Comparison of ENCODE assay signal across 15 cellular contexts in the genomic region with DNA sequence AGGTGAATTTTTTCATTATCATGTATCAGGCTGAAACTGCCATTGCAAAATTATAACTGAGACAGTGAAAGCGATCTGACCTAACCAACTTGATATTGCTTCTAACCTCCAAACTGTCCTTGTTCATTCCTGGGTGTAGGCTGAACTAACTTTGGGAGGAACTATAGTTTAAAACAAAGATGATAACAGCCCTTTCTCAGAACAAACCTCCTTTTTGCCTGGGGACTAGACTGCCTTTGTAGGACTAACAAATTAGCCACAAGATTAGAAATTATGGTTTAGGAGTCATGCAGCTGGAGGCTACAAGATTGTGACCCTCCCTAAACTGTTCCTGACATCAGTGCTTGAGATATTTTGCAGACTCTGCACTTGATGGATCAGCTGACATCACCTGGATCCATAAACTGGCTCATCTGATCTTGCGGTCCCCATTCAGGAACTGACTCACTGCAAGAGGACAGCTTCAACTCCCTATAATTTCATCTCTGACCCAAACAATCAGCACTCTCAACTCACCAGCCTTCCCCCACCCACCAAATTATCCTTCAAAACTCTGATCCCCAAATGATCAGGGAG. TPM values are rescaled to one million over a fixed set of nuclear protein-coding genes. Genes with fewer than 3 reads are reported as not detected.
DNase-seq lines count a peak whose midpoint lies in the region; ATAC-seq and TF ChIP-seq lines count a peak whose summit lies in the region.
"Not testable (repeated sequence)": the region's sequence is repeated elsewhere in the genome, so short reads cannot be mapped to it uniquely, and the experiment has no call there.
"Had no signal": no experiment of that assay in that cellular context is flagged by ENCODE, and none has a peak within 500 bp of the region (broad histone marks: within the 10 kb centered on the region; RNA-seq: fewer than 3 reads in every experiment).

No MANE protein-coding gene starts in this region.

- not testable (repeated sequence) for H3K27me3 ChIP-seq in BLaER1

- H4K20me1 ChIP-seq in BLaER1: not testable (repeated sequence)

- H3K27ac ChIP-seq in BLaER1: not testable (repeated sequence)

- H3K27ac Mint-ChIP-seq in T-helper 1 cell treated with Interleukin-12 subunit alpha and Interleukin-12 subunit beta and Interleukin-4 antibody, amounts not matched to agents 30 μg/mL and 1 μg/mL, for 36 hours: peak overlapping the region; percentile 78
- peak overlapping the region; percentile 88 for H3K27ac Mint-ChIP-seq in activated CD8-positive, alpha-beta T cell treated with anti-CD3 and anti-CD28 coated beads for 36 hours
- H3K27ac Mint-ChIP-seq in activated naive CD8-positive, alpha-beta T cell treated with anti-CD3 and anti-CD28 coated beads, Interleukin-2, amount 50 U/mL, for 24 hours: peak overlapping the region; percentile 57

- not testable (repeated sequence) for H3K27me3 Mint-ChIP-seq in T-helper 1 cell treated with Interleukin-12 subunit alpha and Interleukin-12 subunit beta and Interleukin-4 antibody, amounts not matched to agents 30 μg/mL and 1 μg/mL, for 36 hours (ENCODE audit: low read depth); activated CD8-positive, alpha-beta T cell treated with anti-CD3 and anti-CD28 coated beads for 36 hours; activated naive CD8-positive, alpha-beta T cell treated with anti-CD3 and anti-CD28 coated beads, Interleukin-2, amount 50 U/mL, for 24 hours

- intact Hi-C loops in activated CD8-positive, alpha-beta T cell treated with anti-CD3 and anti-CD28 coated beads for 36 hours (cut with micrococcal nuclease): not testable (repeated sequence)

- CTCF ChIA-PET in activated CD8-positive, alpha-beta T cell treated with anti-CD3 and anti-CD28 coated beads for 36 hours (lab: Charles Lee): interaction anchor here (0.6 to 4.3 kb wide), 7 partner anchors 10 to 61 kb away, joined by 3 to 16 read pairs (median 4); no protein-coding TSS in a partner anchor

- POLR2A ChIA-PET in activated CD8-positive, alpha-beta T cell treated with anti-CD3 and anti-CD28 coated beads for 36 hours (lab: Charles Lee): interaction anchor here (0.7 to 3.3 kb wide), 7 partner anchors 8 to 95 kb away, joined by 3 to 20 read pairs (median 5); no protein-coding TSS in a partner anchor

- ATAC-seq in activated CD8-positive, alpha-beta T cell treated with anti-CD3 and anti-CD28 coated beads for 36 hours; activated naive CD8-positive, alpha-beta T cell treated with anti-CD3 and anti-CD28 coated beads, Interleukin-2, amount 50 U/mL, for 24 hours: not testable (repeated sequence)

- H3K4me2 ChIP-seq in BLaER1: peak overlapping the region; percentile 70

- H3K4me3 Mint-ChIP-seq in T-helper 1 cell treated with Interleukin-12 subunit alpha and Interleukin-12 subunit beta and Interleukin-4 antibody, amounts not matched to agents 30 μg/mL and 1 μg/mL, for 36 hours: peak overlapping the region; percentile 13
- H3K4me3 Mint-ChIP-seq in activated CD8-positive, alpha-beta T cell treated with anti-CD3 and anti-CD28 coated beads for 36 hours: not testable (repeated sequence)
- H3K4me3 Mint-ChIP-seq in activated naive CD8-positive, alpha-beta T cell treated with anti-CD3 and anti-CD28 coated beads, Interleukin-2, amount 50 U/mL, for 24 hours: peak overlapping the region; percentile 1

- DNase-seq in H4 (ENCODE audit: low spot score) (peak; percentile 45), NOMO-1 treated with DMSO at 0.1 percent for 48 hours (lab: John Stamatoyannopoulos, UW; ENCODE audit: unreplicated experiment) (peak; percentile 9), foreskin fibroblast (peak; percentile 30 to 36), skeletal muscle cell (ENCODE audit: low read depth) (peak; percentile 9)
- not testable (repeated sequence) for DNase-seq in activated CD8-positive, alpha-beta T cell treated with anti-CD3 and anti-CD28 coated beads for 36 hours; activated naive CD8-positive, alpha-beta T cell treated with anti-CD3 and anti-CD28 coated beads, Interleukin-2, amount 50 U/mL, for 24 hours

- peaks cover 41% of the 10 kb centered on the region for H3K4me1 Mint-ChIP-seq in T-helper 1 cell treated with Interleukin-12 subunit alpha and Interleukin-12 subunit beta and Interleukin-4 antibody, amounts not matched to agents 30 μg/mL and 1 μg/mL, for 36 hours (ENCODE audit: low read depth)
- peaks cover 49% of the 10 kb centered on the region for H3K4me1 Mint-ChIP-seq in activated CD8-positive, alpha-beta T cell treated with anti-CD3 and anti-CD28 coated beads for 36 hours (ENCODE audit: low read depth)
- H3K4me1 Mint-ChIP-seq in activated naive CD8-positive, alpha-beta T cell treated with anti-CD3 and anti-CD28 coated beads, Interleukin-2, amount 50 U/mL, for 24 hours: peaks cover 66% of the 10 kb centered on the region

- not testable (repeated sequence) for H3K9ac ChIP-seq in BLaER1

- not testable (repeated sequence) for H3K4me3 ChIP-seq in BLaER1; foreskin fibroblast (ENCODE audit: low read depth in 1 of 2, low read length in 2 of 2); skeletal muscle cell (ENCODE audit: low read depth, low read length)

- H3K9me3 ChIP-seq in BLaER1: peaks cover 16% of the 10 kb centered on the region

- H3K36me3 ChIP-seq in BLaER1: not testable (repeated sequence)

- not testable (repeated sequence) for TF ChIP-seq CTCF in activated CD8-positive, alpha-beta T cell treated with anti-CD3 and anti-CD28 coated beads for 36 hours (IDR thresholded peaks at IDR 0.05); foreskin fibroblast (IDR thresholded peaks at IDR 0.05; ENCODE audit: low read depth, low read length)

- peaks cover 33% of the 10 kb centered on the region for H3K4me1 ChIP-seq in BLaER1

- H3K36me3 Mint-ChIP-seq in T-helper 1 cell treated with Interleukin-12 subunit alpha and Interleukin-12 subunit beta and Interleukin-4 antibody, amounts not matched to agents 30 μg/mL and 1 μg/mL, for 36 hours (ENCODE audit: low read depth); activated CD8-positive, alpha-beta T cell treated with anti-CD3 and anti-CD28 coated beads for 36 hours (ENCODE audit: low read depth); activated naive CD8-positive, alpha-beta T cell treated with anti-CD3 and anti-CD28 coated beads, Interleukin-2, amount 50 U/mL, for 24 hours (ENCODE audit: low read depth): not testable (repeated sequence)

- not testable (repeated sequence) for H3K9me3 Mint-ChIP-seq in T-helper 1 cell treated with Interleukin-12 subunit alpha and Interleukin-12 subunit beta and Interleukin-4 antibody, amounts not matched to agents 30 μg/mL and 1 μg/mL, for 36 hours; activated CD8-positive, alpha-beta T cell treated with anti-CD3 and anti-CD28 coated beads for 36 hours; activated naive CD8-positive, alpha-beta T cell treated with anti-CD3 and anti-CD28 coated beads, Interleukin-2, amount 50 U/mL, for 24 hours

RNA-seq across cellular contexts. Expression of gene CHRNA9, which starts 44.4 kb away (rescaled TPM):
- total RNA-seq in H4 (2014; rRNA removed; shearing (Covaris generic)): 0.85 and 1.4 TPM in 2 replicates
- under 1 TPM; 0.11 to 0.38 TPM for total RNA-seq in activated CD8-positive, alpha-beta T cell treated with anti-CD3 and anti-CD28 coated beads for 36 hours
- total RNA-seq: cardiac septum, dermis blood vessel endothelial cell, lower lobe of right lung, NCI-H460, omental fat pad, renal cortical epithelial cell, uterus had no signal
